ENCODE assay signal across 8 cellular contexts in the genomic region with DNA sequence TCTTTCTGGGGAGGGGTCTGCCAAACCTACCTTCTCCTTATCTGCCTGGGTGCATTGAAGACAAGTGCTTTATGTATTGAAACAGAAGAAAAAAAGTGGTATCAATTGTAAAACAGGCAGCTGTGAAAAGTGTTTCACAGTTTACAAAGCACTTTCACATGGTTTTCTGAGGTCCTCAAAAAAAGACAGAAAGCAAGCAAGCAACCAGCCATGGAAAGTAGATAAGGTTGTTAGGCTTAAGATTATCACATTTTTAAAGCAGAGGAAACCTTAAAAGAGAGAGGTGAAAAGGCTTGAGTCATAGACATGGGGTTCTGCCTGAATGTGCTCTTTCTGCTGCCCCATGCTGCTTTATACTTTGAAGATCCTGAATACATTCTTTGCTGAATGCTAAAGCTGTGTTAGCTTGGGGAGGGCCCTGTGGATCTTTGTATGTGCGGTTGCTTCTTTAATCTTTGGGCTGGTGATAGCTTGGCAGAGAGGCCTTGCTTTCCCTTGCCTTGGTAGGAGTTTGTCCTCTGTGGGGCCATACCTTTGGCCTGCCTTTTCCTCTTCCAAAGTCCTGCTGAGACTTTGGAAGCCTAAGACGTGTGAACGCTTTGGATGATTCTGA. TPM values are rescaled to one million over a fixed set of nuclear protein-coding genes. Genes with fewer than 3 reads are reported as not detected.
A peak's percentile ranks its signal among the peaks of the same experiment; 100 is the strongest.
DNase-seq lines count a peak whose midpoint lies in the region; ATAC-seq, FAIRE-seq and TF ChIP-seq lines count a peak whose summit lies in the region.

No MANE protein-coding gene starts in this region.

- no peaks in the 10 kb centered on the region for H3K9me3 ChIP-seq in CD4-positive, alpha-beta memory T cell (ENCODE audit: control insufficient read depth in 1 of 2, low read length in 2 of 2)
- H3K9me3 ChIP-seq in OCI-LY1 (ENCODE audit: low read length), result no peaks in the 10 kb centered on the region

- POLR2A ChIA-PET in CD4-positive, alpha-beta memory T cell (lab: Charles Lee; ENCODE audit: partially characterized antibody), result interaction anchor here (0.8 to 14.0 kb wide), 12 partner anchors 15 to 172 kb away, joined by 3 to 382 read pairs (median 6); no protein-coding TSS in a partner anchor

- no peak for ATAC-seq in HG03025 (IDR thresholded peaks at IDR 0.05; ENCODE audit: low FRiP score, unreplicated experiment)

- intact Hi-C loops in CD4-positive, alpha-beta memory T cell (cut with micrococcal nuclease), result loop anchor here (1.0 to 5.0 kb wide), 5 partner anchors 33 to 129 kb away; no protein-coding TSS in a partner anchor

- H3K9me3 Mint-ChIP-seq in CD4-positive, alpha-beta memory T cell, result no peaks in the 10 kb centered on the region
- no peaks in the 10 kb centered on the region for H3K9me3 Mint-ChIP-seq in nephron progenitor cell

- peaks cover 6% of the 10 kb centered on the region; the same call in 1 of the 2 replicates for H3F3A ChIP-seq in OCI-LY1 (ENCODE audit: insufficient read depth, low read length)

- peak overlapping the region; percentile 93 to 96 (median 96) for H3K27ac Mint-ChIP-seq in CD4-positive, alpha-beta memory T cell
- no peak overlapping the region for H3K27ac Mint-ChIP-seq in nephron progenitor cell

- CTCF ChIA-PET in CD4-positive, alpha-beta memory T cell (lab: Charles Lee; ENCODE audit: partially characterized antibody), result interaction anchor here (0.5 to 8.3 kb wide), 5 partner anchors 14 to 172 kb away, joined by 3 to 71 read pairs (median 4); no protein-coding TSS in a partner anchor

- no peak overlapping the region for H2AFZ ChIP-seq in OCI-LY1 (ENCODE audit: low read length)

- peak in 1 of 5 donors; percentile 31 for DNase-seq in CD4-positive, alpha-beta memory T cell
- DNase-seq in coronary artery (ENCODE audit: low spot score) (no peak), nephron progenitor cell (no peak), globus pallidus (ENCODE audit: low spot score) (no peak), H54 (ENCODE audit: insufficient read length, low spot score) (no peak), NOMO-1 treated with dmso at 0.1 percent for 144 hours (lab: John Stamatoyannopoulos, UW; ENCODE audit: unreplicated experiment) (no peak)

- peak overlapping the region; percentile 76 for H3K4me2 ChIP-seq in OCI-LY1 (ENCODE audit: low read length)

- no peaks in the 10 kb centered on the region for H3K27me3 ChIP-seq in CD4-positive, alpha-beta memory T cell (ENCODE audit: insufficient read depth, low read length)
- H3K27me3 ChIP-seq in OCI-LY1 (ENCODE audit: insufficient read depth, low read length), result no peaks in the 10 kb centered on the region

- peaks cover 71% of the 10 kb centered on the region for H3K4me1 ChIP-seq in CD4-positive, alpha-beta memory T cell (ENCODE audit: insufficient read depth, low read length)
- peaks cover 70% of the 10 kb centered on the region for H3K4me1 ChIP-seq in OCI-LY1 (ENCODE audit: insufficient read depth, low read length, severe bottlenecking)

- peaks cover 53 to 74% (median 62%) of the 10 kb centered on the region in 4 donors for H3K4me1 Mint-ChIP-seq in CD4-positive, alpha-beta memory T cell
- H3K4me1 Mint-ChIP-seq in nephron progenitor cell, result peaks cover 68% of the 10 kb centered on the region

- FAIRE-seq in H54 (lab: Jason Lieb, UNC), result no peak

- peaks cover 65% of the 10 kb centered on the region for H3K79me2 ChIP-seq in OCI-LY1 (ENCODE audit: insufficient read depth, low read length)

- H3K27me3 Mint-ChIP-seq in CD4-positive, alpha-beta memory T cell, result no peaks in the 10 kb centered on the region
- peaks cover 4% of the 10 kb centered on the region for H3K27me3 Mint-ChIP-seq in nephron progenitor cell (ENCODE audit: low read depth, poor library complexity)

- no peaks in the 10 kb centered on the region for H4K20me1 ChIP-seq in OCI-LY1 (ENCODE audit: insufficient read depth, low read length)

- no peaks in the 10 kb centered on the region for H3K9me2 ChIP-seq in OCI-LY1 (ENCODE audit: low read depth, low read length)

- H3K27ac ChIP-seq in CD4-positive, alpha-beta memory T cell (ENCODE audit: low read depth, low read length), result peak overlapping the region; percentile 66
- peak overlapping the region; percentile 64 for H3K27ac ChIP-seq in OCI-LY1 (ENCODE audit: low read depth, low read length, poor library complexity, severe bottlenecking)
- peak overlapping the region; percentile 88 to 95 for H3K27ac ChIP-seq in coronary artery

- TF ChIP-seq CTCF in OCI-LY1 (IDR thresholded peaks at IDR 0.05; ENCODE audit: low read length), result no peak
- TF ChIP-seq CTCF in coronary artery (IDR thresholded peaks at IDR 0.05), result no peak
- TF ChIP-seq CTCF in nephron progenitor cell (IDR thresholded peaks at IDR 0.05), result no peak

- peaks cover 4% of the 10 kb centered on the region for H3K36me3 ChIP-seq in CD4-positive, alpha-beta memory T cell (ENCODE audit: insufficient read depth, low read length)
- peaks cover 42% of the 10 kb centered on the region for H3K36me3 ChIP-seq in OCI-LY1 (ENCODE audit: insufficient read depth, low read length)

- H3K36me3 Mint-ChIP-seq in CD4-positive, alpha-beta memory T cell, result peaks cover 21 to 42% of the 10 kb centered on the region in 2 donors
- H3K36me3 Mint-ChIP-seq in nephron progenitor cell (ENCODE audit: low read depth), result peaks cover 27% of the 10 kb centered on the region

- peak overlapping the region; percentile 89 for H3K9ac ChIP-seq in OCI-LY1 (ENCODE audit: low read length)

- TF ChIP-seq POLR2A in H54 (IDR thresholded peaks at IDR 0.05; ENCODE audit: low read depth, low read length), result no peak

- H3K4me3 ChIP-seq in CD4-positive, alpha-beta memory T cell (ENCODE audit: low read length in 2 of 2), result peak overlapping the region; percentile 79 to 94
- H3K4me3 ChIP-seq in OCI-LY1 (ENCODE audit: low read depth, low read length, poor library complexity, severe bottlenecking) (peak overlapping the region; percentile 86), coronary artery (peak overlapping the region; percentile 94)

- H3K4me3 Mint-ChIP-seq in CD4-positive, alpha-beta memory T cell, result peak overlapping the region; percentile 94 to 99 (median 98)
- peak overlapping the region; percentile 97 for H3K4me3 Mint-ChIP-seq in nephron progenitor cell

RNA-seq across cellular contexts. Expression of a gene that starts 2.6 kb away (rescaled TPM):
- 100 to 1,000 TPM; 189 to 197 TPM for total RNA-seq in CD4-positive, alpha-beta memory T cell
- 10 to 100 TPM; 14.6 to 31.9 TPM for polyA plus RNA-seq in CD4-positive, alpha-beta memory T cell
